Comparison of ENCODE assay signal across 8 cellular contexts in the genomic region with DNA sequence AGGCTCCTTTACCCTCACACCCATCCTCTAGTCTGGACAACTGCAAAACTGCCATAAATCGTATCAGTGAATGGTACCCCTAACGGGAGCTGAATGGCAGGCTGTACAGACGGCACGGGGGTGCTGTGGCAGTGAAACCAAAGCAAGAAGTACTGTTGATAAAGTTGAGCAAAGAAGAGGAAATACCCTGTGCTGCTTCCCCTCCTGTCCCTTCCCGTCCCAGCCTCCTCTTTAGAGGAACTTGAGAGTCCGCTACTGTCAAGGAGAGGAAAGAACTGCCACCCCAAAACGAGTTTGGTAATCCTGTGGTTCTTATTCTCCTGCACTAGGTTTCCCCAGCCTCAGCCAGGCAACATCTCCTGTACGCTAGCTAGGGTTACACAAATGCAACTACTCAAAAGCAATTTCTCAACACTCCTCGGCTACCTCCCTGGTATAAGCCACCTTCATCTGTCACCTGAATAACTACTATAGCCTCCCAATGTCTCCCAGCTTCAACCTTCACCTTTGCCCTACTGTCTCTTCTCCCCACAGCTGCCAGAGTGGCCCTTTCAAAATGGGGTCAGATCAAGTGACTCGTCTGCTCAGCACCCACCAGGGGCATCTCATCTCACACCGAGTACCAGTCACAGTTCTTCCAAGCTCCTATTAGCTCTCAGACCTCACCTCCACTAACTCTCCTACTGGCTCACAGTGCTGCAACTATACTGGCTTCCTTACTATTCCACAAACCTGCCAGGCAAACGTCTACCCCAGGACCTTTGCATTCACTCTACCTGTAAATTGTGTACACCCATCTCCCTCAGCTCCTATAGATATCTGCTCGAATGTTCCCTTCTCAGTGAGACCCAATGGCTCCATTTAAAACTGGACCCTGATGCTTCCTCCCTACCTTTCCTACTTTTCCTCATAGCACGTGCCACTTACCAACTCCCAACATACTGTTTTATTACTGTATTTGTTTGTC. TPM values are rescaled to one million over a fixed set of nuclear protein-coding genes. Genes with fewer than 3 reads are reported as not detected.
DNase-seq lines count a peak whose midpoint lies in the region; ATAC-seq lines count a peak whose summit lies in the region.

No MANE protein-coding gene starts in this region.

- peak overlapping the region; percentile 98 to 99 (median 98) for H3K4me3 Mint-ChIP-seq in T-cell

- H3K36me3 Mint-ChIP-seq in T-cell = peaks cover 26% of the 10 kb centered on the region

- no peaks in the 10 kb centered on the region for H3K9me3 Mint-ChIP-seq in T-cell

- H3K4me1 ChIP-seq in skeletal muscle satellite cell (ENCODE audit: control insufficient read depth, insufficient read depth, low read length) = peaks cover 38% of the 10 kb centered on the region

- ATAC-seq in GM18909 (IDR thresholded peaks at IDR 0.05; ENCODE audit: poor library complexity, unreplicated experiment) = peak; percentile 22
- peak; percentile 26 to 44 (median 36) for ATAC-seq in T-cell (replicated peaks in 1 of 4)
- no peak for ATAC-seq in HG02981 (IDR thresholded peaks at IDR 0.05; ENCODE audit: unreplicated experiment)

- H3K27me3 ChIP-seq in skeletal muscle satellite cell (ENCODE audit: control insufficient read depth, insufficient read depth, low read length) = no peaks in the 10 kb centered on the region

- POLR2A ChIA-PET in T-cell (lab: Charles Lee) = no interaction called here

- H3K9me3 ChIP-seq in skeletal muscle satellite cell (replicated peaks; ENCODE audit: low read length) = no peaks in the 10 kb centered on the region

- H3K9ac ChIP-seq in skeletal muscle satellite cell (ENCODE audit: low read depth, low read length) = peak overlapping the region; percentile 40

- H3K36me3 ChIP-seq in skeletal muscle satellite cell (ENCODE audit: insufficient read depth, low read length) = peaks cover 51% of the 10 kb centered on the region

- peaks cover 78 to 82% (median 80%) of the 10 kb centered on the region in 3 donors for H3K4me1 Mint-ChIP-seq in T-cell

- peak overlapping the region; percentile 91 to 97 for H3K27ac Mint-ChIP-seq in T-cell

- CTCF ChIA-PET in T-cell (lab: Charles Lee) = interaction anchor here (0.6 to 3.0 kb wide), 10 partner anchors 9 to 883 kb away, joined by 3 to 18 read pairs (median 4); no protein-coding TSS in a partner anchor

- no peaks in the 10 kb centered on the region for H3K27me3 Mint-ChIP-seq in T-cell

- peak overlapping the region; percentile 51 for H3K4me2 ChIP-seq in skeletal muscle satellite cell (ENCODE audit: low read length)

- DNase-seq in T-cell (peak in 9 of 34 experiments; percentile 12 to 45 (median 17)), globus pallidus (ENCODE audit: low spot score) (peak; percentile 60), AG08395 (ENCODE audit: low spot score) (no peak), NCI-H446 (lab: John Stamatoyannopoulos, UW) (no peak), middle frontal gyrus (ENCODE audit: extremely low spot score, low spot score) (no peak)

- H3K4me3 ChIP-seq in skeletal muscle satellite cell (ENCODE audit: low read length) = peak overlapping the region; percentile 28

RNA-seq across cellular contexts. Expression of gene GLRX, which starts 4.1 kb away (rescaled TPM):
- 10 to 100 TPM; 27.6 to 73.3 (median 56.8) TPM for total RNA-seq in T-cell
- total RNA-seq in skeletal muscle satellite cell (2012; rRNA removed) = 119 and 152 TPM in 2 replicates
